23 cellular contexts compared by ENCODE assay signal in the genomic region with DNA sequence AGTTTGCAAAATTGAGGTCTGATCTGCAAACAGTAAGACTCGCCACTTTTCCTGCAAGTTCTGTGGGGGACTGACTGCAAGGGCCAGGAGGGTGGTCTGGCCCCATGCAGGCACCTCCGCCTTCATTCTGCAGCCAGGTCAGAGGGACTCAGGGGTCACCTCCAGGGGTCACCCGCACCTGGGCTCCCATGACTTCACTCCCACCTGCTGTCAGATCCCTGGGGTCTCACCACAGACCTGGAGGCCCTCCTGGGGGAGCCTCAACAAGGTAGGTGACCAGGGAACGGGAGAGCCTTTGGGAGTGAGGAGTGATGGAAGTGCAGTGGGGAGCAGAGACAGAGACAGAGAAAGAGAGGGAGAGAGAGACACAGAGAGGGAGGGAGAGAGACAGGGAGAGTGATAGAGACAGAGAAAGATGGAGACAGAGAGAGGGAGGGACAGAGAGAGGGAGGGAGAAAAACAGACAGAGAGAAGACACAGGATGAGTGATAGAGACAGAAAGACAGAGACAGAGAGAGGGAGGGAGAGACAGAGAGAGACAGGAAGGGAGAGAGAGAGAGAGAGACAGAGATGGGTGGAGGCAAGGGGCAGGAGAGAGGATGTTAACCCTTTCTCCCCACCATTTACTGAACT. TPM values are rescaled to one million over a fixed set of nuclear protein-coding genes. Genes with fewer than 3 reads are reported as not detected.
"Had no signal": no experiment of that assay in that cellular context is flagged by ENCODE, and none has a peak within 500 bp of the region (broad histone marks: within the 10 kb centered on the region; RNA-seq: fewer than 3 reads in every experiment).

No MANE protein-coding gene starts in this region.

- DNase-seq: activated CD4-positive, alpha-beta memory T cell treated with anti-CD3 and anti-CD28 coated beads, Interleukin-2, amount 10 ng/mL, durations not matched to agents 7 days and 5 days; activated CD4-positive, alpha-beta T cell treated with anti-CD3 and anti-CD28 coated beads, Interleukin-2, amount 50 U/mL, for 1 hour; activated CD4-positive, CD25-positive, alpha-beta regulatory T cell; activated gamma-delta T cell; activated naive CD4-positive, alpha-beta T cell treated with anti-CD3 and anti-CD28 coated beads, Interleukin-2, amount 10 ng/mL, durations not matched to agents 7 days and 5 days; activated T-cell treated with anti-CD3 and anti-CD28 coated beads for 4 hours; activated T-cell treated with anti-CD3 and anti-CD28 coated beads, Interleukin-2, amount 50 U/mL, for 48 hours; amniotic stem cell; Kasumi-1; NCI-H1105 treated with DMSO at 0.1 percent for 48 hours; NCI-H1436 treated with DMSO at 0.1 percent for 48 hours; NCI-H187; NCI-H2081; NCI-H446; NCI-H524; T-cell had no signal

- H3K4me1 ChIP-seq: ascending aorta had no signal

- H3K27ac Mint-ChIP-seq: activated CD4-positive, alpha-beta memory T cell treated with anti-CD3 and anti-CD28 coated beads, Interleukin-2, amount 10 ng/mL, durations not matched to agents 7 days and 5 days; activated naive CD4-positive, alpha-beta T cell treated with anti-CD3 and anti-CD28 coated beads, Interleukin-2, amount 10 ng/mL, durations not matched to agents 7 days and 5 days; activated T-helper 17 cell treated with anti-CD3 and anti-CD28 coated beads, Interleukin-2, amount 50 U/mL, for 72 hours; brain had no signal

- ATAC-seq: activated T-helper 17 cell treated with anti-CD3 and anti-CD28 coated beads, Interleukin-2, amount 50 U/mL, for 72 hours; T-cell had no signal

- H3K36me3 ChIP-seq: ascending aorta had no signal

- H3K9me3 Mint-ChIP-seq: activated CD4-positive, alpha-beta memory T cell treated with anti-CD3 and anti-CD28 coated beads, Interleukin-2, amount 10 ng/mL, durations not matched to agents 7 days and 5 days; activated naive CD4-positive, alpha-beta T cell treated with anti-CD3 and anti-CD28 coated beads, Interleukin-2, amount 10 ng/mL, durations not matched to agents 7 days and 5 days had no signal

- H3K4me3 Mint-ChIP-seq: activated CD4-positive, alpha-beta memory T cell treated with anti-CD3 and anti-CD28 coated beads, Interleukin-2, amount 10 ng/mL, durations not matched to agents 7 days and 5 days; activated naive CD4-positive, alpha-beta T cell treated with anti-CD3 and anti-CD28 coated beads, Interleukin-2, amount 10 ng/mL, durations not matched to agents 7 days and 5 days; activated T-helper 17 cell treated with anti-CD3 and anti-CD28 coated beads, Interleukin-2, amount 50 U/mL, for 72 hours; brain; T-cell had no signal

- H3K27ac ChIP-seq: ascending aorta, SK-N-MC, VCaP had no signal

- H3K4me3 ChIP-seq: ascending aorta, SK-N-MC had no signal

- H3K4me1 Mint-ChIP-seq: activated CD4-positive, alpha-beta memory T cell treated with anti-CD3 and anti-CD28 coated beads, Interleukin-2, amount 10 ng/mL, durations not matched to agents 7 days and 5 days; activated naive CD4-positive, alpha-beta T cell treated with anti-CD3 and anti-CD28 coated beads, Interleukin-2, amount 10 ng/mL, durations not matched to agents 7 days and 5 days had no signal

- H3K9me3 ChIP-seq: ascending aorta had no signal

- H3K36me3 Mint-ChIP-seq: activated naive CD4-positive, alpha-beta T cell treated with anti-CD3 and anti-CD28 coated beads, Interleukin-2, amount 10 ng/mL, durations not matched to agents 7 days and 5 days; brain had no signal

RNA-seq across cellular contexts. Expression of a gene that starts 41.5 kb away (rescaled TPM):
- total RNA-seq: activated CD4-positive, alpha-beta memory T cell treated with anti-CD3 and anti-CD28 coated beads, Interleukin-2, amount 10 ng/mL, durations not matched to agents 7 days and 5 days; activated CD8-positive, alpha-beta memory T cell treated with anti-CD3 and anti-CD28 coated beads for 36 hours; activated T-helper 17 cell treated with anti-CD3 and anti-CD28 coated beads, Interleukin-2, amount 50 U/mL, for 72 hours; ascending aorta; T-helper 2 cell treated with Interferon-gamma antibody and Interleukin-4, amounts not matched to agents 100 ng/mL and 5 ng/mL, for 36 hours had no signal
